In genomic region chrX:119427024-119427794, GRCh38 we compare ENCODE assay signal across 8 cellular contexts. TPM values are rescaled to one million over a fixed set of nuclear protein-coding genes. Genes with fewer than 3 reads are reported as not detected.
DNase-seq lines count a peak whose midpoint lies in the region; ATAC-seq and TF ChIP-seq lines count a peak whose summit lies in the region.

No MANE protein-coding gene starts in this region.

- DNase-seq in activated gamma-delta T cell treated with Interleukin-2 at 50 U/mL for 16 hours (peak; percentile 19), activated gamma-delta T cell (lab: John Stamatoyannopoulos, UW) (no peak), activated B cell treated with CpG ODN at 0.5 μM for 24 hours (peak; percentile 15), mucosa of descending colon (peak in 1 of 3 donors; percentile 19), epidermal melanocyte (ENCODE audit: insufficient read length, low spot score) (no peak), NCI-H510A (lab: John Stamatoyannopoulos, UW) (no peak), SW 1271 (lab: John Stamatoyannopoulos, UW) (no peak)

- H3K4me1 ChIP-seq in mucosa of descending colon (ENCODE audit: low read depth), result no peaks in the 10 kb centered on the region

- CTCF ChIA-PET in activated B cell treated with CpG ODN at 0.5 μM for 24 hours (lab: Charles Lee), result interaction anchor here (0.8 to 1.1 kb wide), 2 partner anchors 41 to 55 kb away, joined by 3 to 4 read pairs; partner anchors contain the start of gene SLC25A5

- H3K4me1 Mint-ChIP-seq in activated B cell treated with CpG ODN at 0.5 μM for 24 hours, result peaks cover 31% of the 10 kb centered on the region

- no peaks in the 10 kb centered on the region for H3K9me3 Mint-ChIP-seq in activated B cell treated with CpG ODN at 0.5 μM for 24 hours

- H3K27me3 Mint-ChIP-seq in activated B cell treated with CpG ODN at 0.5 μM for 24 hours, result no peaks in the 10 kb centered on the region

- peak overlapping the region; percentile 92 for H3K27ac Mint-ChIP-seq in activated B cell treated with CpG ODN at 0.5 μM for 24 hours

- no peaks in the 10 kb centered on the region for H3K36me3 ChIP-seq in mucosa of descending colon (ENCODE audit: low read depth)

- TF ChIP-seq CTCF in activated B cell treated with CpG ODN at 0.5 μM for 24 hours (IDR thresholded peaks at IDR 0.05) (no peak), mucosa of descending colon (IDR thresholded peaks at IDR 0.05) (no peak)

- peak overlapping the region; percentile 64 for H3K4me3 Mint-ChIP-seq in activated B cell treated with CpG ODN at 0.5 μM for 24 hours

- POLR2A ChIA-PET in activated B cell treated with CpG ODN at 0.5 μM for 24 hours (lab: Charles Lee), result interaction anchor here (0.5 to 2.3 kb wide), 5 partner anchors 18 to 364 kb away, joined by 3 to 23 read pairs (median 5); partner anchors contain the start of genes RPL39 and SLC25A5

- ATAC-seq in HG03025 (IDR thresholded peaks at IDR 0.05; ENCODE audit: low FRiP score, unreplicated experiment) (peak; percentile 81), activated B cell treated with CpG ODN at 0.5 μM for 24 hours (ENCODE audit: low read depth) (peak; percentile 93), mucosa of descending colon (peak; percentile 39)

- intact Hi-C loops in activated B cell treated with CpG ODN at 0.5 μM for 24 hours (cut with micrococcal nuclease), result loop anchor here (1.0 to 5.0 kb wide), 3 partner anchors 9 to 40 kb away; partner anchors contain the start of genes SLC25A43 and SLC25A5
- intact Hi-C loops in mucosa of descending colon (cut with DNase I, micrococcal nuclease), result no loop called here

- peaks cover 8% of the 10 kb centered on the region for H3K36me3 Mint-ChIP-seq in activated B cell treated with CpG ODN at 0.5 μM for 24 hours (ENCODE audit: low read depth)

- H3K4me3 ChIP-seq in mucosa of descending colon, result no peak overlapping the region

- H3K9me3 ChIP-seq in mucosa of descending colon, result no peaks in the 10 kb centered on the region

RNA-seq across cellular contexts. Expression of gene SLC25A43, which starts 28.1 kb away (rescaled TPM):
- total RNA-seq in activated B cell treated with CpG ODN at 0.5 μM for 24 hours, result 11.0 and 11.9 TPM in 2 replicates
- 10 to 100 TPM; 19.3 to 31.2 (median 23.3) TPM for total RNA-seq in mucosa of descending colon

RNA-seq across cellular contexts. Expression of gene SLC25A5, which starts 41.0 kb away (rescaled TPM):
- total RNA-seq in activated B cell treated with CpG ODN at 0.5 μM for 24 hours (300 and 321 TPM in 2 replicates), mucosa of descending colon (1,000 to 10,000 TPM in 2 of 3 donors, 100 to 1,000 TPM in 1; 599 to 1,194 (median 1,087) TPM)

Comparison
In these comparisons a context has a peak if more than half of its experiments do, and no peak if none do; other contexts are left out.
1. DNase-seq: peak in activated gamma-delta T cell treated with Interleukin-2 at 50 U/mL for 16 hours (single experiment) and activated B cell treated with CpG ODN at 0.5 μM for 24 hours (single experiment); none in activated gamma-delta T cell (single experiment), epidermal melanocyte (single experiment), NCI-H510A (single experiment) and SW 1271 (0 of 2).
2. ATAC-seq: peak in every context shown above with its lines; median percentile 93 in activated B cell treated with CpG ODN at 0.5 μM for 24 hours; 81 in HG03025; 39 in mucosa of descending colon.